ENCODE assay signal across 20 cellular contexts in the genomic region with DNA sequence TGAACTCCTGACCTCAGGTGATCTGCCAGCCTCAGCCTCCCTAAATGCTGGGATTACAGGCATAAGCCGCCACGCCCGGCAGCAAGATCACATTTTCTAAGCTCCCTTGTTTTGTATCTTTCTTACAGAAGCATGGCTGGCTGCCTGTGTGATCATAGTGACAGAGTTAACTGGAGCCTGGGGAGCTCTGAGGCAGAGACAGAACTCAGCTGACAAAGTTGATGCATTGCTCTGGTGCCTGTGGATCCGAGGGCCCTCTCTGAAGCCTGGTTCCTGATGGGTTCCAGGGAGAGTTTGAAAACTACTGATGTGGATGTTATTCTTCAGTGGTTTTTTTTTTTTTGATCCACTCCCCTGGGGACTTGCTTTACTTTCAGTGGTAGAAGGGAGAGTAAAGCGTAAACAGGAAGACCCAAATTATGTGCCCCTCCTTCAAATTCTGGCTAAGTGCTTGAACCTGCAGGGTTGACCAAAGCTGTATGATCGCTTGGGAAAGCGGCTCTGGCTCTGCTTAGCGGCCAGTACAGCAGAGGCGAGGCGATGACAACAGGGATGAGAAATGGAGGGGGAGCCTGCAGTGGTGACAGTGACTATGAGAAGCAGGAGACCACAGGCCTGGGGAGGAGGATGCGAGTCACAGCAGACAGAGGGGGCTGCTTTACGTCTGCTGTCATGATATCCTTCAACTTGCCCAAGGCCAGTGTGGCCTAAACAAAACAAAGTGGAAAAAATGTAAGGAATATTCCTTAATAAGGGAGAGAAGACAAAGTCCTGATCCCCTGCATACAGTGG. TPM values are rescaled to one million over a fixed set of nuclear protein-coding genes. Genes with fewer than 3 reads are reported as not detected.
DNase-seq lines count a peak whose midpoint lies in the region; ATAC-seq, FAIRE-seq and TF ChIP-seq lines count a peak whose summit lies in the region.
"Had no signal": no experiment of that assay in that cellular context is flagged by ENCODE, and none has a peak within 500 bp of the region (broad histone marks: within the 10 kb centered on the region; RNA-seq: fewer than 3 reads in every experiment).

No MANE protein-coding gene starts in this region.

- peak in 1 of 3 donors; percentile 44 for DNase-seq in CD4-positive, CD25-positive, alpha-beta regulatory T cell
- DNase-seq in GM12865 (ENCODE audit: low read depth) = peak; percentile 33
- peak; percentile 30 for DNase-seq in WERI-Rb-1
- DNase-seq in mesenchymal stem cell = peak; percentile 82
- DNase-seq in kidney = no peak
- DNase-seq in breast epithelium (ENCODE audit: low spot score in 2 of 2) = no peak
- DNase-seq in RPMI8226 = no peak
- no peak for DNase-seq in dedifferentiated amniotic fluid mesenchymal stem cell (ENCODE audit: extremely low spot score)
- DNase-seq: erythroblast; hypothalamus; left lung; MV-4-11; natural killer cell; NCI-H2171; stimulated activated CD4-positive, alpha-beta T cell treated with anti-CD3 and anti-CD28 coated beads, Interleukin-2, amount 100 ng/mL, for 24 hours; trophoblast cell had no signal

- WGBS in mesenchymal stem cell = 28% methylated on average over 12 of the region's 12 CpGs

- H3K4me3 Mint-ChIP-seq in CD4-positive, CD25-positive, alpha-beta regulatory T cell = no peak overlapping the region
- H3K4me3 Mint-ChIP-seq: CD14-positive monocyte, natural killer cell had no signal

- no peak overlapping the region for H3K18ac ChIP-seq in mesenchymal stem cell (ENCODE audit: low read depth in 1 of 2, low read length in 2 of 2)

- no peak for FAIRE-seq in kidney (lab: Jason Lieb, UNC)
- FAIRE-seq: G401.6 had no signal

- H3K14ac ChIP-seq in mesenchymal stem cell (ENCODE audit: low read length in 2 of 2) = no peak overlapping the region

- no peaks in the 10 kb centered on the region for H3K79me1 ChIP-seq in mesenchymal stem cell (replicated peaks; ENCODE audit: low read length, poor library complexity, severe bottlenecking)

- no peak overlapping the region for H3K4me2 ChIP-seq in mesenchymal stem cell (ENCODE audit: low read length, poor library complexity, severe bottlenecking)

- H3K36me3 ChIP-seq in CD4-positive, CD25-positive, alpha-beta regulatory T cell (ENCODE audit: control insufficient read depth, insufficient read depth, low read length) = no peaks in the 10 kb centered on the region
- no peaks in the 10 kb centered on the region for H3K36me3 ChIP-seq in WERI-Rb-1
- H3K36me3 ChIP-seq in mesenchymal stem cell (ENCODE audit: control insufficient read depth in 1 of 2, insufficient read depth in 2 of 2, low read depth in 1 of 2, low read length in 2 of 2) = no peaks in the 10 kb centered on the region
- no peaks in the 10 kb centered on the region for H3K36me3 ChIP-seq in kidney (ENCODE audit: control insufficient read depth in 1 of 2, insufficient read depth in 2 of 2, low read length in 2 of 2)
- no peaks in the 10 kb centered on the region for H3K36me3 ChIP-seq in breast epithelium
- H3K36me3 ChIP-seq: left lung had no signal

- H3K4ac ChIP-seq in mesenchymal stem cell (ENCODE audit: low read depth in 1 of 2, low read length in 2 of 2) = no peak overlapping the region

- H3K27me3 ChIP-seq in CD4-positive, CD25-positive, alpha-beta regulatory T cell (ENCODE audit: control insufficient read depth, insufficient read depth, low read length) = no peaks in the 10 kb centered on the region
- H3K27me3 ChIP-seq in WERI-Rb-1 (ENCODE audit: insufficient read depth, low read depth, severe bottlenecking) = no peaks in the 10 kb centered on the region
- no peaks in the 10 kb centered on the region for H3K27me3 ChIP-seq in mesenchymal stem cell (ENCODE audit: control insufficient read depth in 1 of 2, insufficient read depth in 1 of 2, low read length in 2 of 2)
- no peaks in the 10 kb centered on the region for H3K27me3 ChIP-seq in breast epithelium
- H3K27me3 ChIP-seq: left lung had no signal

- H4K8ac ChIP-seq in mesenchymal stem cell (ENCODE audit: low read length) = no peak overlapping the region

- no peak overlapping the region for H2BK15ac ChIP-seq in mesenchymal stem cell (ENCODE audit: low read depth, poor library complexity, severe bottlenecking)

- peaks cover 0 to 8% (median 0%) of the 10 kb centered on the region in 7 donors for H3K9me3 Mint-ChIP-seq in CD4-positive, CD25-positive, alpha-beta regulatory T cell

- H2AK5ac ChIP-seq in mesenchymal stem cell (ENCODE audit: low read length, severe bottlenecking) = no peak overlapping the region

- no peak overlapping the region for H2BK120ac ChIP-seq in mesenchymal stem cell (ENCODE audit: low read depth, low read length)

- no peaks in the 10 kb centered on the region for H3K27me3 Mint-ChIP-seq in CD4-positive, CD25-positive, alpha-beta regulatory T cell

- H3K9ac ChIP-seq in mesenchymal stem cell (ENCODE audit: low read length) (no peak overlapping the region), kidney (ENCODE audit: low read length in 2 of 2) (no peak overlapping the region)

- intact Hi-C loops in kidney (cut with DNase I) = no loop called here
- intact Hi-C loops in breast epithelium (cut with DNase I; ENCODE audit: low total_unique reads) = no loop called here

- TF ChIP-seq CTCF in GM12865 (IDR thresholded peaks at IDR 0.05; ENCODE audit: insufficient read depth, low read depth, low read length, missing control alignments) (no peak), WERI-Rb-1 (IDR thresholded peaks at IDR 0.05; ENCODE audit: low read depth, low read length) (no peak), kidney (IDR thresholded peaks at IDR 0.05; ENCODE audit: borderline replicate concordance, extremely low read depth, insufficient read depth) (no peak), breast epithelium (IDR thresholded peaks at IDR 0.05) (no peak)

- no peak for TF ChIP-seq POLR2A in breast epithelium (IDR thresholded peaks at IDR 0.05)

- peak overlapping the region in 2 of 3 donors; percentile 46 to 71 for H3K27ac Mint-ChIP-seq in CD4-positive, CD25-positive, alpha-beta regulatory T cell
- H3K27ac Mint-ChIP-seq: CD14-positive monocyte, natural killer cell had no signal

- no peak for ATAC-seq in CD4-positive, CD25-positive, alpha-beta regulatory T cell (ENCODE audit: low read depth in 2 of 2)
- ATAC-seq: left lung, natural killer cell had no signal

- no peak overlapping the region for H4K91ac ChIP-seq in mesenchymal stem cell (ENCODE audit: low read length)

- no peaks in the 10 kb centered on the region for H3K36me3 Mint-ChIP-seq in CD4-positive, CD25-positive, alpha-beta regulatory T cell
- H3K36me3 Mint-ChIP-seq: natural killer cell had no signal

- H3K23ac ChIP-seq in mesenchymal stem cell (ENCODE audit: low read length in 2 of 2) = no peak overlapping the region

- H3K4me3 ChIP-seq in CD4-positive, CD25-positive, alpha-beta regulatory T cell (ENCODE audit: low read depth, low read length) = no peak overlapping the region
- H3K4me3 ChIP-seq in GM12865 (ENCODE audit: low read depth, low read length) (no peak overlapping the region), WERI-Rb-1 (ENCODE audit: low read depth, low read length) (no peak overlapping the region), mesenchymal stem cell (ENCODE audit: insufficient read depth in 1 of 2, low read depth in 1 of 2, low read length in 2 of 2) (no peak overlapping the region), kidney (ENCODE audit: low read length in 2 of 2) (no peak overlapping the region), breast epithelium (no peak overlapping the region)
- H3K4me3 ChIP-seq: left lung had no signal

- peaks cover 0 to 14% (median 8%) of the 10 kb centered on the region in 4 donors for H3K4me1 Mint-ChIP-seq in CD4-positive, CD25-positive, alpha-beta regulatory T cell
- H3K4me1 Mint-ChIP-seq: natural killer cell had no signal

- H2BK5ac ChIP-seq in mesenchymal stem cell (ENCODE audit: low read depth, low read length, poor library complexity, severe bottlenecking) = no peak overlapping the region

- no peaks in the 10 kb centered on the region for H3K4me1 ChIP-seq in CD4-positive, CD25-positive, alpha-beta regulatory T cell (ENCODE audit: control insufficient read depth, insufficient read depth, low read length, poor library complexity, severe bottlenecking)
- H3K4me1 ChIP-seq in mesenchymal stem cell (ENCODE audit: control insufficient read depth, insufficient read depth, low read depth, low read length) (no peaks in the 10 kb centered on the region), kidney (ENCODE audit: control insufficient read depth in 1 of 2, insufficient read depth in 1 of 2, low read depth in 1 of 2, low read length in 2 of 2) (peaks cover 0 to 4% of the 10 kb centered on the region in 2 donors), breast epithelium (no peaks in the 10 kb centered on the region)
- H3K4me1 ChIP-seq: left lung had no signal

- peak overlapping the region; percentile 37 for H2AFZ ChIP-seq in mesenchymal stem cell (ENCODE audit: low read depth, low read length)

- no peak overlapping the region for H2BK12ac ChIP-seq in mesenchymal stem cell (ENCODE audit: low read length in 2 of 2)

- H3K9me3 ChIP-seq in CD4-positive, CD25-positive, alpha-beta regulatory T cell (ENCODE audit: control insufficient read depth in 2 of 2, low read length in 2 of 2) = no peaks in the 10 kb centered on the region
- H3K9me3 ChIP-seq in WERI-Rb-1 (ENCODE audit: severe bottlenecking) (no peaks in the 10 kb centered on the region), mesenchymal stem cell (ENCODE audit: control insufficient read depth, low read length) (peaks cover 7% of the 10 kb centered on the region), kidney (ENCODE audit: control insufficient read depth in 1 of 2, low read length in 2 of 2) (no peaks in the 10 kb centered on the region), breast epithelium (no peaks in the 10 kb centered on the region)

- H3K27ac ChIP-seq in CD4-positive, CD25-positive, alpha-beta regulatory T cell (ENCODE audit: insufficient read depth, low read length, poor library complexity, severe bottlenecking) = no peak overlapping the region
- H3K27ac ChIP-seq in WERI-Rb-1 = no peak overlapping the region
- H3K27ac ChIP-seq in mesenchymal stem cell (ENCODE audit: low read length, poor library complexity, severe bottlenecking) = no peak overlapping the region
- no peak overlapping the region for H3K27ac ChIP-seq in kidney (ENCODE audit: low read depth in 2 of 2, low read length in 2 of 2)
- no peak overlapping the region for H3K27ac ChIP-seq in breast epithelium
- H3K27ac ChIP-seq: left lung had no signal

RNA-seq across cellular contexts. Expression of gene EFCAB10, which starts 6.8 kb away (rescaled TPM):
- 0.86 TPM for total RNA-seq in CD4-positive, CD25-positive, alpha-beta regulatory T cell
- polyA plus RNA-seq in CD4-positive, CD25-positive, alpha-beta regulatory T cell = not detected
- not detected for polyA plus RNA-seq in mesenchymal stem cell (2013, experiment 1 of 2)
- not detected for polyA plus RNA-seq in mesenchymal stem cell (2013, experiment 2 of 2)
- total RNA-seq in kidney (0.91 TPM), breast epithelium (not detected)
- not detected for polyA plus RNA-seq in kidney (ENCODE audit: insufficient read depth, low read depth, low replicate concordance)
- total RNA-seq: HT1080 had no signal
- polyA plus RNA-seq: adipose tissue, CD14-positive monocyte had no signal

RNA-seq across cellular contexts. Expression of gene RINT1, which starts 56.1 kb away (rescaled TPM):
- 25.5 TPM for total RNA-seq in CD4-positive, CD25-positive, alpha-beta regulatory T cell
- polyA plus RNA-seq in CD4-positive, CD25-positive, alpha-beta regulatory T cell = 10 to 100 TPM; 13.2 to 19.3 (median 18.7) TPM
- polyA plus RNA-seq in mesenchymal stem cell (2013, experiment 1 of 2) = 12.5 TPM
- polyA plus RNA-seq in mesenchymal stem cell (2013, experiment 2 of 2) = 12.4 TPM
- 14.2 TPM for total RNA-seq in kidney
- 7.1 TPM for polyA plus RNA-seq in kidney (ENCODE audit: insufficient read depth, low read depth, low replicate concordance)
- 10 to 100 TPM; 15.7 to 19.9 (median 17.7) TPM for total RNA-seq in breast epithelium

Comparison
In these comparisons a context has a peak if more than half of its experiments do, and no peak if none do; other contexts are left out.
1. DNase-seq: peak in GM12865 (single experiment), WERI-Rb-1 (single experiment) and mesenchymal stem cell (single experiment); none in kidney (single experiment), breast epithelium (0 of 2), RPMI8226 (single experiment) and dedifferentiated amniotic fluid mesenchymal stem cell (single experiment).